ENCODE assay signal across 17 cellular contexts in the genomic region with DNA sequence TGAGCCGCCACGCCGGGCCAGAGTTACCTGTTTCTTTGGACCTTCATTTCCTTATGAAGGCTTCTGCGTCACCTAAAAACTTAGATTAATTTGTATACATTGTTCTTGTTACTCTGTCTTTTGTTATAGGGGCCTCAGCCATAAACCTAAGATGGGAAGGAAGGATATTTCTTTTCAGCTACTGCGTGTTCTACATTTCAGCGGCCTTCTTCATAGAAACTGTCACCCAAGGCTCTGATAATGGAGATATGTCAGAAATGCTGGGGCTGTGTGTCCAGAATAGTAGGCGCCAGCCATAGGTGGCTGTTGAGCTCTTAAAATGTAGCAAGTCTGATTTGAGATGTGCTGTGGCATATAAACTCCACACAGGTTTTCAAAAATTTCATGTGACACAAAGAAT.
"Had no signal": no experiment of that assay in that cellular context is flagged by ENCODE, and none has a peak within 500 bp of the region (broad histone marks: within the 10 kb centered on the region; RNA-seq: fewer than 3 reads in every experiment).

No MANE protein-coding gene starts in this region.

- H3K9me3 ChIP-seq: pancreas, uterus had no signal

- H3K4me3 ChIP-seq: dorsolateral prefrontal cortex, pancreas, uterus had no signal

- H3K36me3 ChIP-seq: pancreas, uterus had no signal

- H3K4me3 Mint-ChIP-seq: activated T-cell treated with anti-CD3 and anti-CD28 coated beads, Interleukin-2, amount 50 U/mL, for 24 hours; brain; T-helper 2 cell treated with Interferon-gamma antibody and Interleukin-4, amounts not matched to agents 5 μg/mL and 100 μg/mL, for 36 hours had no signal

- H3K27ac Mint-ChIP-seq: activated naive CD4-positive, alpha-beta T cell treated with anti-CD3 and anti-CD28 coated beads, Interleukin-2, amount 50 U/mL, for 72 hours; brain; naive B cell; T-helper 2 cell treated with Interferon-gamma antibody and Interleukin-4, amounts not matched to agents 5 μg/mL and 100 μg/mL, for 36 hours had no signal

- H3K36me3 Mint-ChIP-seq: naive B cell had no signal

- ATAC-seq: activated naive CD4-positive, alpha-beta T cell treated with anti-CD3 and anti-CD28 coated beads, Interleukin-2, amount 50 U/mL, for 72 hours; pancreas had no signal

- H3K27me3 Mint-ChIP-seq: activated T-cell treated with anti-CD3 and anti-CD28 coated beads, Interleukin-2, amount 50 U/mL, for 24 hours; brain; naive B cell had no signal

- H3K9me3 Mint-ChIP-seq: activated naive CD4-positive, alpha-beta T cell treated with anti-CD3 and anti-CD28 coated beads, Interleukin-2, amount 50 U/mL, for 72 hours; activated T-cell treated with anti-CD3 and anti-CD28 coated beads, Interleukin-2, amount 50 U/mL, for 24 hours; brain; naive B cell; T-helper 2 cell treated with Interferon-gamma antibody and Interleukin-4, amounts not matched to agents 5 μg/mL and 100 μg/mL, for 36 hours had no signal

- H3K27me3 ChIP-seq: pancreas, uterus had no signal

- DNase-seq: activated CD4-positive, alpha-beta T cell treated with anti-CD3 and anti-CD28 coated beads, Interleukin-2, amount 50 U/mL, for 4 hours; activated CD4-positive, CD25-positive, alpha-beta regulatory T cell treated with anti-CD3 and anti-CD28 coated beads, Interleukin-2, amount 50 U/mL, for 72 hours; activated effector memory CD4-positive, alpha-beta T cell treated with Interleukin-2 at 50 U/mL for 16 hours; activated T-cell treated with anti-CD3 and anti-CD28 coated beads, Interleukin-2, amount 50 U/mL, for 24 hours; amniotic stem cell; dorsolateral prefrontal cortex; kidney glomerular epithelial cell; midbrain; naive B cell; pancreas; retina; small intestine; stimulated activated naive CD4-positive, alpha-beta T cell; uterus had no signal

- H3K27ac ChIP-seq: pancreas, uterus had no signal
